ENCODE assay signal across 8 cellular contexts in genomic region chr16:58733671-58734458, GRCh38. TPM values are rescaled to one million over a fixed set of nuclear protein-coding genes. Genes with fewer than 3 reads are reported as not detected.
A peak's percentile ranks its signal among the peaks of the same experiment; 100 is the strongest.
DNase-seq lines count a peak whose midpoint lies in the region; ATAC-seq and TF ChIP-seq lines count a peak whose summit lies in the region.

Gene GOT2 (minus strand): TSS chr16:58734316. CDS start chr16:58734228, 88 bp downstream.

- H3K4me3 ChIP-seq in HUES6 (ENCODE audit: low read depth, low read length) (peak within 1 kb of the TSS; percentile 88), OCI-LY3 (ENCODE audit: low read length) (peak within 1 kb of the TSS; percentile 99), esophagus (ENCODE audit: low read depth in 1 of 2, low read length in 2 of 2) (peak within 1 kb of the TSS; percentile 84 to 98), muscle layer of colon (ENCODE audit: low read depth in 1 of 2, low read length in 2 of 2) (peak within 1 kb of the TSS; percentile 80 to 96)

- 0 to 1% methylated on average over 68 of the region's 68 CpGs for WGBS in esophagus, 2 donors

- peaks cover 27% of the 10 kb centered on the region for H4K20me1 ChIP-seq in OCI-LY3 (ENCODE audit: insufficient read depth, low read length)

- TF ChIP-seq CTCF in OCI-LY3 (IDR thresholded peaks at IDR 0.05; ENCODE audit: low read depth, low read length): peak; percentile 86

- H3K36me3 ChIP-seq in HUES6 (ENCODE audit: control insufficient read depth, insufficient read depth, low read length) (peaks cover 9% of the 10 kb centered on the region), OCI-LY3 (replicated peaks; ENCODE audit: low read depth, low read length) (peaks cover 7% of the 10 kb centered on the region), esophagus (ENCODE audit: control insufficient read depth in 2 of 2, insufficient read depth in 2 of 2, low read length in 1 of 2) (no peaks in the 10 kb centered on the region), muscle layer of colon (ENCODE audit: insufficient read depth, low read length) (no peaks in the 10 kb centered on the region)

- peak within 1 kb of the TSS; percentile 90 for H3K4me2 ChIP-seq in OCI-LY3 (ENCODE audit: low read length)

- H3K79me2 ChIP-seq in OCI-LY3 (ENCODE audit: low read length): peaks cover 51% of the 10 kb centered on the region

- peak within 1 kb of the TSS; percentile 43 for H3K27ac ChIP-seq in HUES6 (ENCODE audit: low read depth, low read length)
- H3K27ac ChIP-seq in OCI-LY3 (ENCODE audit: low read length): peak within 1 kb of the TSS; percentile 59
- H3K27ac ChIP-seq in esophagus (ENCODE audit: low read depth in 2 of 2, low read length in 1 of 2): peak within 1 kb of the TSS; percentile 82 to 87
- peak within 1 kb of the TSS; percentile 83 for H3K27ac ChIP-seq in muscle layer of colon (ENCODE audit: low read depth, low read length)

- peak; percentile 95 for ATAC-seq in GM21423 (IDR thresholded peaks at IDR 0.05; ENCODE audit: unreplicated experiment)

- H3K9ac ChIP-seq in HUES6 (ENCODE audit: low read length): peak within 1 kb of the TSS; percentile 81
- H3K9ac ChIP-seq in OCI-LY3 (ENCODE audit: low read length): peak within 1 kb of the TSS; percentile 93
- H3K9ac ChIP-seq in muscle layer of colon (ENCODE audit: low read length): peak within 1 kb of the TSS; percentile 45

- DNase-seq in DMS 273 (lab: John Stamatoyannopoulos, UW; ENCODE audit: unreplicated experiment) (peak; percentile 93), activated T-cell treated with anti-CD3 and anti-CD28 coated beads for 48 hours (ENCODE audit: low read depth) (peak; percentile 83)
- peak; percentile 55 for DNase-seq in stimulated activated CD8-positive, alpha-beta memory T cell treated with anti-CD3 and anti-CD28 coated beads, Interleukin-7, amount 100 ng/mL, for 24 hours (ENCODE audit: low read depth)

- H3K27me3 ChIP-seq in HUES6 (ENCODE audit: control insufficient read depth, insufficient read depth, low read length) (no peaks in the 10 kb centered on the region), OCI-LY3 (ENCODE audit: low read depth, low read length) (no peaks in the 10 kb centered on the region), esophagus (ENCODE audit: control insufficient read depth in 1 of 2, insufficient read depth in 2 of 2, low read length in 2 of 2) (no peaks in the 10 kb centered on the region), muscle layer of colon (ENCODE audit: control insufficient read depth in 1 of 2, insufficient read depth in 2 of 2, low read length in 2 of 2) (no peaks in the 10 kb centered on the region)

- no peaks in the 10 kb centered on the region for H3K9me3 ChIP-seq in HUES6 (ENCODE audit: control insufficient read depth, insufficient read depth, low read depth, low read length)
- no peaks in the 10 kb centered on the region for H3K9me3 ChIP-seq in OCI-LY3 (ENCODE audit: insufficient read depth, low read length)
- no peaks in the 10 kb centered on the region for H3K9me3 ChIP-seq in esophagus (ENCODE audit: control insufficient read depth in 2 of 2, insufficient read depth in 1 of 2, low read depth in 1 of 2, low read length in 1 of 2)
- no peaks in the 10 kb centered on the region for H3K9me3 ChIP-seq in muscle layer of colon (ENCODE audit: low read length)

- H2AFZ ChIP-seq in OCI-LY3 (ENCODE audit: low read depth, low read length): peak within 1 kb of the TSS; percentile 96

- H3K4me1 ChIP-seq in HUES6 (ENCODE audit: control insufficient read depth, insufficient read depth, low read length): peaks cover 9% of the 10 kb centered on the region
- H3K4me1 ChIP-seq in OCI-LY3 (ENCODE audit: low read length): peaks cover 18% of the 10 kb centered on the region
- H3K4me1 ChIP-seq in esophagus (ENCODE audit: control insufficient read depth in 2 of 2, insufficient read depth in 2 of 2, low read length in 1 of 2): peaks cover 0 to 2% of the 10 kb centered on the region in 2 donors
- peaks cover 15% of the 10 kb centered on the region for H3K4me1 ChIP-seq in muscle layer of colon (ENCODE audit: insufficient read depth, low read length)

RNA-seq across cellular contexts. Expression of gene GOT2, which starts in this region (rescaled TPM):
- polyA plus RNA-seq in esophagus: 10 to 100 TPM; 43.7 to 66.1 TPM

Comparison
In these comparisons a context has a peak if more than half of its experiments do, and no peak if none do; other contexts are left out.
1. Peak in every context shown above with its lines: DNase-seq, ATAC-seq, H3K4me3 ChIP-seq and H3K27ac ChIP-seq.